In the genomic region with DNA sequence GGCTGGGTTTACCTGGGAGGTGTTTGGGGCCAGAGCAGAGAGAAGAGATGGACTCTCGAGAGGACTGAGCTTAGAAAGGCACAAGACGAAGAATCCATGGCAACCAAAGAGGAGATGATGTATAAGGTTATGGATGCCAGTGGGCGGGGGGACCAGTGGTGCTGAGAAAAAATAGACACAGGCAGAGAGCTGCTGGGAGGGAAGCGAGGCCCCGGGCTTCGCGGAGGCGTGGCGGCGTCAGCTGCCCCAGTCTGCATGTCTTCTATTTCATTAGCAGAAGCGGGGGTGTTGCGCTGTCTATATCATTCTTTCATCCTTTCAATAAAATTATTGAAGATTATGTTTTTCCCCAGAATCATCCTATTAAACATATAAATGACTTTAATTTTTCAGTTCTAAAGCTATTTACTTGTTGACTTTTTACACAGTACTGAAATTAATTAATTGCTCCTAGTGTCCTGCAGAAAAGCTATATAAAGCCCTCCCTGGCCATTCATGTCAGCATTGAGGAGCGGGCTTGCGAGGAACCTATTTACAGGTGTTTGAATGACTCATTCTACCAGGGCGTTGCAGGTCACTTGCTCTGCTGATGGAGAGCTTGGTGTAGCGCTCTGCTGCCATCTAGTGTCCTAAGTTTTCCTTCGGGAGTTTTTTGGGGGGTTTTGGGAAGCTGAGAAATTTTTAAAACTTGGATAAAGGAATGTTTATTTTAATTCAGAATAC, we compare ENCODE assay signal across 8 cellular contexts. TPM values are rescaled to one million over a fixed set of nuclear protein-coding genes. Genes with fewer than 3 reads are reported as not detected.
DNase-seq lines count a peak whose midpoint lies in the region; ATAC-seq, FAIRE-seq and TF ChIP-seq lines count a peak whose summit lies in the region.

No MANE protein-coding gene starts in this region.

- TF ChIP-seq POLR2A in A549 (IDR thresholded peaks at IDR 0.05; ENCODE audit: low read length) = no peak

- WGBS in A549 (ENCODE audit: missing lambda C conversion rate) = 59% methylated on average over 17 of the region's 17 CpGs

- CTCF ChIA-PET in A549 (lab: Yijun Ruan, JAX) = interaction anchor here (0.5 to 24.1 kb wide), 50 partner anchors 9 to 757 kb away, joined by 3 to 493 read pairs (median 5); a partner anchor contains a TSS

- peaks cover 35% of the 10 kb centered on the region for H4K20me1 ChIP-seq in OCI-LY3 (ENCODE audit: insufficient read depth, low read length)

- DNase-seq in A549 (ENCODE audit: low read depth in 1 of 2, low spot score in 1 of 2) (peak; percentile 71 to 82), GM13977 (ENCODE audit: low spot score) (peak; percentile 91), fibroblast of mammary gland (ENCODE audit: low read depth) (peak; percentile 67), non-pigmented ciliary epithelial cell (ENCODE audit: low read depth) (peak; percentile 27), tibial artery (peak in 1 of 2 donors; percentile 38)
- DNase-seq in activated T-cell treated with anti-CD3 and anti-CD28 coated beads, Interleukin-2, amount 50 U/mL, for 72 hours = peak; percentile 55 to 68

- H3K27me3 ChIP-seq in OCI-LY3 (ENCODE audit: low read depth, low read length) = no peaks in the 10 kb centered on the region
- H3K27me3 ChIP-seq in tibial artery = no peaks in the 10 kb centered on the region

- FAIRE-seq in A549 (lab: Jason Lieb, UNC) = no peak

- no peak for TF ChIP-seq EP300 in A549 (IDR thresholded peaks at IDR 0.05)

- H3K27ac ChIP-seq in A549 = no peak overlapping the region
- no peak overlapping the region for H3K27ac ChIP-seq in OCI-LY3 (ENCODE audit: low read length)
- no peak overlapping the region for H3K27ac ChIP-seq in tibial artery

- TF ChIP-seq CTCF in A549 (IDR thresholded peaks at IDR 0.05) = peak; percentile 95
- peak; percentile 67 for TF ChIP-seq CTCF in GM13977 (IDR thresholded peaks at IDR 0.05; ENCODE audit: extremely low read depth, insufficient read depth, missing control alignments)
- peak; percentile 65 for TF ChIP-seq CTCF in OCI-LY3 (IDR thresholded peaks at IDR 0.05; ENCODE audit: low read depth, low read length)
- TF ChIP-seq CTCF in fibroblast of mammary gland (conservative IDR thresholded peaks at IDR 0.05; ENCODE audit: control insufficient read depth, insufficient read depth, low read depth, low read length) = peak; percentile 93
- TF ChIP-seq CTCF in tibial artery (IDR thresholded peaks at IDR 0.05) = peak; percentile 69 to 84

- H3K4me1 Mint-ChIP-seq in activated T-cell treated with anti-CD3 and anti-CD28 coated beads, Interleukin-2, amount 50 U/mL, for 72 hours (ENCODE audit: low read depth) = peaks cover 12% of the 10 kb centered on the region

- peaks cover 3% of the 10 kb centered on the region; the same call in 1 of the 3 replicates for H3K4me1 ChIP-seq in A549
- H3K4me1 ChIP-seq in OCI-LY3 (ENCODE audit: low read length) = no peaks in the 10 kb centered on the region
- H3K4me1 ChIP-seq in tibial artery = no peaks in the 10 kb centered on the region

- H3K4me3 ChIP-seq in A549 (no peak overlapping the region), OCI-LY3 (ENCODE audit: low read length) (no peak overlapping the region), fibroblast of mammary gland (ENCODE audit: control insufficient read depth, low read depth, low read length) (no peak overlapping the region), tibial artery (no peak overlapping the region)

- no peaks in the 10 kb centered on the region for H3K36me3 ChIP-seq in OCI-LY3 (replicated peaks; ENCODE audit: low read depth, low read length)
- peaks cover 12 to 25% (median 17%) of the 10 kb centered on the region in 3 donors for H3K36me3 ChIP-seq in tibial artery

- H3K4me2 ChIP-seq in A549 (no peak overlapping the region), OCI-LY3 (ENCODE audit: low read length) (no peak overlapping the region)

- peak; percentile 91 to 94 for TF ChIP-seq RAD21 in A549 (conservative IDR thresholded peaks at IDR 0.05 in 1 of 2, IDR thresholded peaks at IDR 0.05 in 1 of 2)

- H3K9ac ChIP-seq in OCI-LY3 (ENCODE audit: low read length) = no peak overlapping the region

- in situ Hi-C loops in GM13977 (cut with MboI; ENCODE audit: low pct_unique_long_range_greater_than_20kb, low sequenced_read_pairs, unreplicated experiment) = loop anchor here (10.0 kb wide), 1 partner anchor 144 kb away; no protein-coding TSS in a partner anchor

- no peaks in the 10 kb centered on the region for H3K9me3 Mint-ChIP-seq in activated T-cell treated with anti-CD3 and anti-CD28 coated beads, Interleukin-2, amount 50 U/mL, for 72 hours

- H3K9me3 ChIP-seq in A549 (no peaks in the 10 kb centered on the region), OCI-LY3 (ENCODE audit: insufficient read depth, low read length) (no peaks in the 10 kb centered on the region), tibial artery (no peaks in the 10 kb centered on the region)

- no peaks in the 10 kb centered on the region for H3K36me3 Mint-ChIP-seq in activated T-cell treated with anti-CD3 and anti-CD28 coated beads, Interleukin-2, amount 50 U/mL, for 72 hours (ENCODE audit: insufficient read depth in 2 of 2)

- ATAC-seq in A549 = peak; percentile 68 to 75; a peak in 5 of 6 replicates
- peak; percentile 46 for ATAC-seq in HG03521 (IDR thresholded peaks at IDR 0.05; ENCODE audit: unreplicated experiment)
- ATAC-seq in activated T-cell treated with anti-CD3 and anti-CD28 coated beads, Interleukin-2, amount 50 U/mL, for 72 hours (replicated peaks in 1 of 2) = peak; percentile 70 to 80

- intact Hi-C loops in tibial artery (cut with DNase I; ENCODE audit: low total_unique reads) = loop anchor here (2.0 to 5.0 kb wide), 2 partner anchors 62 to 146 kb away; a partner anchor contains a TSS

- POLR2A ChIA-PET in A549 (lab: Yijun Ruan, JAX) = interaction anchor here (0.7 kb wide), 1 partner anchor 147 kb away, joined by 3 read pairs; no protein-coding TSS in a partner anchor

- no peak overlapping the region for H3K27ac Mint-ChIP-seq in activated T-cell treated with anti-CD3 and anti-CD28 coated beads, Interleukin-2, amount 50 U/mL, for 72 hours

- H3K27me3 Mint-ChIP-seq in activated T-cell treated with anti-CD3 and anti-CD28 coated beads, Interleukin-2, amount 50 U/mL, for 72 hours (ENCODE audit: low read depth) = no peaks in the 10 kb centered on the region

- no peak overlapping the region for H3K4me3 Mint-ChIP-seq in activated T-cell treated with anti-CD3 and anti-CD28 coated beads, Interleukin-2, amount 50 U/mL, for 72 hours

- no peak overlapping the region for H2AFZ ChIP-seq in OCI-LY3 (ENCODE audit: low read depth, low read length)

- no peaks in the 10 kb centered on the region for H3K79me2 ChIP-seq in OCI-LY3 (ENCODE audit: low read length)

TF ChIP-seq in A549, 52 proteins besides CTCF, POLR2A, EP300 and RAD21:
- peak; percentile 84 for TF ChIP-seq SMC3 (IDR thresholded peaks at IDR 0.05)
- no peak for TF ChIP-seq CHD2 (IDR thresholded peaks at IDR 0.05; ENCODE audit: low read length, partially characterized antibody)
- TF ChIP-seq FOSB (CRISPR knock-in tag; IDR thresholded peaks at IDR 0.05) = no peak
- no peak for TF ChIP-seq JUN (IDR thresholded peaks at IDR 0.05)
- TF ChIP-seq, protein P1, sequence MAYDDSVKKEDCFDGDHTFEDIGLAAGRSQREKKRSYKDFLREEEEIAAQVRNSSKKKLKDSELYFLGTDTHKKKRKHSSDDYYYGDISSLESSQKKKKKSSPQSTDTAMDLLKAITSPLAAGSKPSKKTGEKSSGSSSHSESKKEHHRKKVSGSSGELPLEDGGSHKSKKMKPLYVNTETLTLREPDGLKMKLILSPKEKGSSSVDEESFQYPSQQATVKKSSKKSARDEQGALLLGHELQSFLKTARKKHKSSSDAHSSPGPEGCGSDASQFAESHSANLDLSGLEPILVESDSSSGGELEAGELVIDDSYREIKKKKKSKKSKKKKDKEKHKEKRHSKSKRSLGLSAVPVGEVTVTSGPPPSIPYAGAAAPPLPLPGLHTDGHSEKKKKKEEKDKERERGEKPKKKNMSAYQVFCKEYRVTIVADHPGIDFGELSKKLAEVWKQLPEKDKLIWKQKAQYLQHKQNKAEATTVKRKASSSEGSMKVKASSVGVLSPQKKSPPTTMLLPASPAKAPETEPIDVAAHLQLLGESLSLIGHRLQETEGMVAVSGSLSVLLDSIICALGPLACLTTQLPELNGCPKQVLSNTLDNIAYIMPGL (CRISPR knock-in tag; IDR thresholded peaks at IDR 0.05; ENCODE audit: borderline replicate concordance) = no peak
- TF ChIP-seq, protein P2, sequence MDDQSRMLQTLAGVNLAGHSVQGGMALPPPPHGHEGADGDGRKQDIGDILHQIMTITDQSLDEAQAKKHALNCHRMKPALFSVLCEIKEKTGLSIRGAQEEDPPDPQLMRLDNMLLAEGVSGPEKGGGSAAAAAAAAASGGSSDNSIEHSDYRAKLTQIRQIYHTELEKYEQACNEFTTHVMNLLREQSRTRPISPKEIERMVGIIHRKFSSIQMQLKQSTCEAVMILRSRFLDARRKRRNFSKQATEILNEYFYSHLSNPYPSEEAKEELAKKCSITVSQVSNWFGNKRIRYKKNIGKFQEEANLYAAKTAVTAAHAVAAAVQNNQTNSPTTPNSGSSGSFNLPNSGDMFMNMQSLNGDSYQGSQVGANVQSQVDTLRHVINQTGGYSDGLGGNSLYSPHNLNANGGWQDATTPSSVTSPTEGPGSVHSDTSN (IDR thresholded peaks at IDR 0.05) = no peak
- no peak for TF ChIP-seq CBX2 (IDR thresholded peaks at IDR 0.05; ENCODE audit: borderline replicate concordance, low read depth)
- 0 out of 2 replicates have a peak, but pooled peaks have one; percentile 18 for TF ChIP-seq FOSL2 (IDR thresholded peaks at IDR 0.05)
- TF ChIP-seq FOSL2 (CRISPR knock-in tag; IDR thresholded peaks at IDR 0.05) = peak; percentile 85
- no peak for TF ChIP-seq RFX5 (IDR thresholded peaks at IDR 0.05)
- TF ChIP-seq TFCP2L1 (CRISPR knock-in tag; IDR thresholded peaks at IDR 0.05) = no peak

RNA-seq across cellular contexts. Expression of a gene that starts 42.9 kb away (rescaled TPM):
- polyA plus RNA-seq in A549 (2011; rRNA removed) (0.15 and 0.30 TPM in 2 replicates), A549 (2017; fragmentation: RNase III; extraction: RNeasy Plus Mini Kit Qiagen cat#74134 plus additional on column Dnase treatment) (0.23 to 0.34 TPM in 2 of 3 replicates, not detected in the other)
- polyA plus RNA-seq in A549 (2012; cell fraction: cytosol; rRNA removed) = 0.10 TPM in 1 of 2 replicates, not detected in the other
- polyA plus RNA-seq in A549 (2012; cell fraction: nucleus; rRNA removed) = 0.23 and 0.24 TPM in 2 replicates
- polyA minus RNA-seq in A549 (2011; rRNA and poly(A)+ RNA removed) = 0.39 and 0.45 TPM in 2 replicates
- total RNA-seq in activated T-cell treated with anti-CD3 and anti-CD28 coated beads, Interleukin-2, amount 50 U/mL, for 72 hours = 1 to 10 TPM in 1 of 2 donors, under 1 TPM in 1; 0.65 to 3.3 TPM
